ENCODE assay signal across 1 cellular context in the genomic region with DNA sequence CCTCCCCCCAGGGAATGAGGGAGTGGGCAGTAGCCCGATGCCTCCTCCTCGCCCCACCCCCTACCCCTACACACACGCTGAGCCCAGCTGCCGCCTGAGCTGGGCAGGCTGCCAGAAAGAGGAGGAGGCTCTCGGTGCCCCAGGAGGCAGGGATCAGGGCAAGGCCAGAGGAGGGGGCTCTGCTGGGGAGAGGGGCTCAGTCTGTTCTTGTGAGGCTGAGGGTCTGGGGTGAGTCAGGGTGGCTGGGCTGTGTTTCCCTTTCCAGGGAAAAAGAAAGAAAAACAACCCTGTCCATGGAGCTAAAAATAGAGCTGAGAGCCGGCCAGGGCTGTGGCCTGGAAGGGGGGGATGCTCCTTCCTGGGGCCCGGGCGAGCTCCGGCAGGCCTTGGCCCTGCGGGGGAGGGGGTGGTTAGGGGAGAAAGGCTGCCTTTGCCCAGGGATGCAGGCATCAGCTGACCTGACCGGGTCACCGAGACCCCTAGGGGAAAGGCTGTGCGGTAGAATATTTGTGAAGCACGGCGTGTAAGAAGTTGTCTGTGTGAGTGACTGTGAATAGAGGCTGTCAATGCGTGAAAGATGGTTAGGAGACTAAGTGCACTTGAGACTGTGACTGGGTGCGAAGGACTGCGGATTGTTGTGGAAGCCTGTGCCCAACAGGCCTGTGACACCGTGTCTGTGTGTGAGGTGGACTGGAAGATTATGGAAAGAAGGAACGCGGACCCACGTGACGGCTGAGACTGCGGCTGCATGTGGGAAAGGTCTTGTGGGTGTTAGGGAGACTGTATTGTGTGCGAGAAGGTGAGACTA.
TF ChIP-seq lines count a peak whose summit lies in the region.

No MANE protein-coding gene starts in this region.

TF ChIP-seq in HCT116, 20 proteins besides CTCF, POLR2A, EP300 and RAD21 (continued from another document):
- TF ChIP-seq, protein P1, sequence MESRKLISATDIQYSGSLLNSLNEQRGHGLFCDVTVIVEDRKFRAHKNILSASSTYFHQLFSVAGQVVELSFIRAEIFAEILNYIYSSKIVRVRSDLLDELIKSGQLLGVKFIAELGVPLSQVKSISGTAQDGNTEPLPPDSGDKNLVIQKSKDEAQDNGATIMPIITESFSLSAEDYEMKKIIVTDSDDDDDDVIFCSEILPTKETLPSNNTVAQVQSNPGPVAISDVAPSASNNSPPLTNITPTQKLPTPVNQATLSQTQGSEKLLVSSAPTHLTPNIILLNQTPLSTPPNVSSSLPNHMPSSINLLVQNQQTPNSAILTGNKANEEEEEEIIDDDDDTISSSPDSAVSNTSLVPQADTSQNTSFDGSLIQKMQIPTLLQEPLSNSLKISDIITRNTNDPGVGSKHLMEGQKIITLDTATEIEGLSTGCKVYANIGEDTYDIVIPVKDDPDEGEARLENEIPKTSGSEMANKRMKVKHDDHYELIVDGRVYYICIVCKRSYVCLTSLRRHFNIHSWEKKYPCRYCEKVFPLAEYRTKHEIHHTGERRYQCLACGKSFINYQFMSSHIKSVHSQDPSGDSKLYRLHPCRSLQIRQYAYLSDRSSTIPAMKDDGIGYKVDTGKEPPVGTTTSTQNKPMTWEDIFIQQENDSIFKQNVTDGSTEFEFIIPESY (IDR thresholded peaks at IDR 0.05; ENCODE audit: extremely low read depth, insufficient replicate concordance, low read length): no peak
- TF ChIP-seq, protein P2, sequence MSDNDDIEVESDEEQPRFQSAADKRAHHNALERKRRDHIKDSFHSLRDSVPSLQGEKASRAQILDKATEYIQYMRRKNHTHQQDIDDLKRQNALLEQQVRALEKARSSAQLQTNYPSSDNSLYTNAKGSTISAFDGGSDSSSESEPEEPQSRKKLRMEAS (IDR thresholded peaks at IDR 0.05): no peak
- TF ChIP-seq SRF (IDR thresholded peaks at IDR 0.05; ENCODE audit: low read depth): no peak
- no peak for TF ChIP-seq CEBPB (IDR thresholded peaks at IDR 0.05; ENCODE audit: low read depth)
